21 cellular contexts compared by ENCODE assay signal in genomic region chr17:74147966-74148365, GRCh38. TPM values are rescaled to one million over a fixed set of nuclear protein-coding genes. Genes with fewer than 3 reads are reported as not detected.
DNase-seq lines count a peak whose midpoint lies in the region; ATAC-seq and TF ChIP-seq lines count a peak whose summit lies in the region.
"Had no signal": no experiment of that assay in that cellular context is flagged by ENCODE, and none has a peak within 500 bp of the region (broad histone marks: within the 10 kb centered on the region; RNA-seq: fewer than 3 reads in every experiment).

No MANE protein-coding gene starts in this region.

- H3K4me3 ChIP-seq in vagina: no peak overlapping the region
- H3K4me3 ChIP-seq: GM12878, Peyer's patch, SJSA1 had no signal

- H3K27me3 Mint-ChIP-seq in H9 (ENCODE audit: low read depth) (peaks cover 4% of the 10 kb centered on the region), Calu3 (ENCODE audit: unreplicated experiment) (peaks cover 21% of the 10 kb centered on the region)

- H3K36me3 ChIP-seq in vagina: no peaks in the 10 kb centered on the region
- H3K36me3 ChIP-seq: BE2C, Peyer's patch, SJSA1 had no signal

- no peak overlapping the region for H3K56ac ChIP-seq in H9 (ENCODE audit: insufficient read length, low read depth, low read length)

- no peak overlapping the region for H4K5ac ChIP-seq in H9 (ENCODE audit: insufficient read length, low read depth, low read length)

- no peak overlapping the region for H3K9ac ChIP-seq in H9 (ENCODE audit: extremely low read depth, insufficient read length, low read length)

- no peak for ATAC-seq in GM21576 (IDR thresholded peaks at IDR 0.05; ENCODE audit: unreplicated experiment)
- ATAC-seq: GM12878, Right ventricle myocardium inferior had no signal

- H3K36me3 Mint-ChIP-seq in H9 (ENCODE audit: insufficient read depth in 1 of 3, low read depth in 3 of 3) (peaks cover 7 to 11% (median 11%) of the 10 kb centered on the region in 3 experiments; a peak in 6 of 7 replicates), Calu3 (ENCODE audit: insufficient read depth, unreplicated experiment) (no peaks in the 10 kb centered on the region)

- TF ChIP-seq POLR2A in vagina (IDR thresholded peaks at IDR 0.05): no peak

- intact Hi-C loops in vagina (cut with DNase I): no loop called here
- intact Hi-C loops in Calu3 (cut with micrococcal nuclease; ENCODE audit: unreplicated experiment): no loop called here

- DNase-seq in H9: peak; percentile 23
- peak; percentile 52 for DNase-seq in NCI-H69 (lab: John Stamatoyannopoulos, UW)
- peak; percentile 6 for DNase-seq in iPS-NIHi11 (ENCODE audit: low spot score)
- DNase-seq in vagina (ENCODE audit: extremely low spot score in 2 of 2): peak; percentile 34 to 52
- no peak for DNase-seq in NCI-H187 (lab: John Stamatoyannopoulos, UW)
- no peak for DNase-seq in Calu3
- DNase-seq: CD4-positive, alpha-beta T cell; COR-L47; DMS79 treated with DMSO at 0.1 percent for 48 hours; HFFc6; Kasumi-1; NCI-H1436; NCI-H2029 treated with DMSO at 0.1 percent for 48 hours; NCI-H226; NCI-H510A treated with DMSO at 0.1 percent for 48 hours; Peyer's patch had no signal

- H3K27me3 ChIP-seq in H9 (ENCODE audit: insufficient read depth, low read length) (no peaks in the 10 kb centered on the region), vagina (no peaks in the 10 kb centered on the region)
- H3K27me3 ChIP-seq: BE2C, Peyer's patch had no signal

- H3K4me1 Mint-ChIP-seq in H9 (peaks cover 16 to 37% of the 10 kb centered on the region in 2 experiments), Calu3 (ENCODE audit: low read depth, unreplicated experiment) (peaks cover 34% of the 10 kb centered on the region)

- H2BK5ac ChIP-seq in H9 (ENCODE audit: insufficient read length, low read length): no peak overlapping the region

- H2AK5ac ChIP-seq in H9 (ENCODE audit: insufficient read length, low read length): no peak overlapping the region

- H4K91ac ChIP-seq in H9 (ENCODE audit: insufficient read length, low read depth, low read length): no peak overlapping the region

- H2BK12ac ChIP-seq in H9 (ENCODE audit: insufficient read length, low read depth, low read length): no peak overlapping the region

- H3K27ac ChIP-seq in H9 (ENCODE audit: insufficient read length, low read depth, low read length) (no peak overlapping the region), vagina (no peak overlapping the region)
- H3K27ac ChIP-seq: Peyer's patch, SJSA1 had no signal

- H3K79me2 ChIP-seq in H9 (ENCODE audit: insufficient read depth, low read length): no peaks in the 10 kb centered on the region

- H3K23ac ChIP-seq in H9 (ENCODE audit: insufficient read length, low read depth, low read length): no peak overlapping the region

- H3K79me1 ChIP-seq in H9 (ENCODE audit: insufficient read depth, low read depth, low read length, poor library complexity, severe bottlenecking): no peaks in the 10 kb centered on the region

- H3K9me3 Mint-ChIP-seq in H9 (peaks cover 7 to 12% of the 10 kb centered on the region in 2 experiments), Calu3 (ENCODE audit: low read depth, unreplicated experiment) (peaks cover 8% of the 10 kb centered on the region)
- H3K9me3 Mint-ChIP-seq: CD4-positive, alpha-beta T cell had no signal

- no CpG with 5 or more reads among the region's 4 CpGs for WGBS in H9 (ENCODE audit: extremely low coverage, insufficient read length, low lambda C conversion rate)

- H3K4me1 ChIP-seq in H9 (ENCODE audit: insufficient read depth, low read length) (no peaks in the 10 kb centered on the region; the same call in 1 of the 2 replicates), vagina (peaks cover 6% of the 10 kb centered on the region)
- H3K4me1 ChIP-seq: Peyer's patch, SJSA1 had no signal

- no peak overlapping the region for H2BK20ac ChIP-seq in H9 (ENCODE audit: low read depth, low read length, poor library complexity, severe bottlenecking)

- no peak overlapping the region for H2BK15ac ChIP-seq in H9 (ENCODE audit: low read depth, low read length)

- H3K23me2 ChIP-seq in H9 (ENCODE audit: insufficient read length, low read depth, low read length, poor library complexity, severe bottlenecking): no peaks in the 10 kb centered on the region

- CTCF ChIA-PET in Calu3 (lab: Charles Lee): no interaction called here

- H3K4me3 Mint-ChIP-seq in H9 (no peak overlapping the region), Calu3 (ENCODE audit: low read depth, unreplicated experiment) (no peak overlapping the region)
- H3K4me3 Mint-ChIP-seq: CD4-positive, alpha-beta T cell; HFFc6 had no signal

- no peak overlapping the region for H3K18ac ChIP-seq in H9 (ENCODE audit: insufficient read length, low read depth, low read length)

- H3K14ac ChIP-seq in H9 (ENCODE audit: insufficient read depth, low read length): no peak overlapping the region

- no peak overlapping the region for H4K8ac ChIP-seq in H9 (replicated peaks; ENCODE audit: insufficient read length, low read depth, low read length)

- no peaks in the 10 kb centered on the region for H3K9me3 ChIP-seq in H9 (ENCODE audit: control insufficient read depth, low read depth, low read length)
- H3K9me3 ChIP-seq in vagina: peaks cover 11% of the 10 kb centered on the region

- no peak overlapping the region for H3K4ac ChIP-seq in H9 (ENCODE audit: low read depth, low read length)

- H4K20me1 ChIP-seq in H9 (ENCODE audit: control insufficient read depth, insufficient read depth, insufficient read length): no peaks in the 10 kb centered on the region

- H3K27ac Mint-ChIP-seq in H9: no peak overlapping the region
- H3K27ac Mint-ChIP-seq in Calu3 (ENCODE audit: unreplicated experiment): no peak overlapping the region
- H3K27ac Mint-ChIP-seq: CD4-positive, alpha-beta T cell; HFFc6 had no signal

- H3T11ph ChIP-seq in H9 (ENCODE audit: low read length): no peak overlapping the region

- no TSS peak for BruUV-seq in Calu3 (replicated peaks; lab: Mats Ljungman, UMichigan)

- no peak for TF ChIP-seq CTCF in H9 (conservative IDR thresholded peaks at IDR 0.05)
- no peak for TF ChIP-seq CTCF in vagina (IDR thresholded peaks at IDR 0.05)
- TF ChIP-seq CTCF in Calu3 (IDR thresholded peaks at IDR 0.05; ENCODE audit: unreplicated experiment): no peak

- H2BK120ac ChIP-seq in H9 (ENCODE audit: low read depth, low read length, poor library complexity, severe bottlenecking): no peak overlapping the region

- no peak overlapping the region for H3K4me2 ChIP-seq in H9 (ENCODE audit: insufficient read depth, insufficient read length, low read length)

- no peak overlapping the region for H2AFZ ChIP-seq in H9 (ENCODE audit: low read length)

RNA-seq across cellular contexts. Expression of gene RPL38, which starts 55.5 kb away (rescaled TPM):
- 1,354 and 1,358 TPM in 2 replicates for total RNA-seq in H9 (2021)
- total RNA-seq in vagina: 571 TPM
- 708 and 725 TPM in 2 replicates for total RNA-seq in Calu3 (2022)

Comparison
In these comparisons a context has a peak if more than half of its experiments do, and no peak if none do; other contexts are left out.
1. DNase-seq: peak in H9 (single experiment), NCI-H69 (single experiment), iPS-NIHi11 (single experiment) and vagina (2 of 2); none in NCI-H187 (0 of 2) and Calu3 (single experiment).